ENCODE assay signal across 23 cellular contexts in genomic region chr17:72308744-72309395, GRCh38.
A peak's percentile ranks its signal among the peaks of the same experiment; 100 is the strongest.
DNase-seq lines count a peak whose midpoint lies in the region; ATAC-seq and TF ChIP-seq lines count a peak whose summit lies in the region.
"Had no signal": no experiment of that assay in that cellular context is flagged by ENCODE, and none has a peak within 500 bp of the region (broad histone marks: within the 10 kb centered on the region; RNA-seq: fewer than 3 reads in every experiment).

No MANE protein-coding gene starts in this region.

- H3K36me3 Mint-ChIP-seq in activated naive CD8-positive, alpha-beta T cell treated with anti-CD3 and anti-CD28 coated beads, Interleukin-2, amount 50 U/mL, for 24 hours (ENCODE audit: low read depth), result no peaks in the 10 kb centered on the region
- H3K36me3 Mint-ChIP-seq: activated naive CD4-positive, alpha-beta T cell treated with anti-CD3 and anti-CD28 coated beads, Interleukin-2, amount 50 U/mL, for 72 hours; neural progenitor cell had no signal

- 0 out of 2 replicates have a peak, but pooled peaks cover 1% of the 10 kb centered on the region for H3K9me3 ChIP-seq in SJSA1 (replicated peaks)
- H3K9me3 ChIP-seq: ascending aorta, heart left ventricle, Peyer's patch, prostate gland had no signal

- no peaks in the 10 kb centered on the region for H3K27me3 ChIP-seq in SJSA1 (replicated peaks)
- H3K27me3 ChIP-seq in foreskin keratinocyte, result peaks cover 38% of the 10 kb centered on the region
- H3K27me3 ChIP-seq: ascending aorta, neural progenitor cell, Peyer's patch had no signal

- no peak overlapping the region for H3K27ac Mint-ChIP-seq in activated naive CD8-positive, alpha-beta T cell treated with anti-CD3 and anti-CD28 coated beads, Interleukin-2, amount 50 U/mL, for 24 hours
- H3K27ac Mint-ChIP-seq: activated CD4-positive, alpha-beta T cell treated with anti-CD3 and anti-CD28 coated beads for 36 hours; activated CD8-positive, alpha-beta T cell treated with anti-CD3 and anti-CD28 coated beads, Interleukin-2, amount 10 ng/mL, durations not matched to agents 7 days and 5 days; activated naive CD4-positive, alpha-beta T cell treated with anti-CD3 and anti-CD28 coated beads, Interleukin-2, amount 50 U/mL, for 72 hours had no signal

- TF ChIP-seq CTCF in foreskin keratinocyte (conservative IDR thresholded peaks at IDR 0.05), result no peak

- ATAC-seq in GM18502 (IDR thresholded peaks at IDR 0.05; ENCODE audit: poor library complexity, unreplicated experiment) (peak; percentile 50), HG03354 (IDR thresholded peaks at IDR 0.05; ENCODE audit: poor library complexity, severe bottlenecking, unreplicated experiment) (peak; percentile 43), HG02678 (IDR thresholded peaks at IDR 0.05; ENCODE audit: unreplicated experiment) (no peak), foreskin keratinocyte (no peak)
- no peak for ATAC-seq in activated naive CD8-positive, alpha-beta T cell treated with anti-CD3 and anti-CD28 coated beads, Interleukin-2, amount 50 U/mL, for 24 hours
- ATAC-seq: activated CD4-positive, alpha-beta T cell treated with anti-CD3 and anti-CD28 coated beads for 36 hours; activated CD8-positive, alpha-beta T cell treated with anti-CD3 and anti-CD28 coated beads, Interleukin-2, amount 10 ng/mL, durations not matched to agents 7 days and 5 days; activated naive CD4-positive, alpha-beta T cell treated with anti-CD3 and anti-CD28 coated beads, Interleukin-2, amount 50 U/mL, for 72 hours; heart left ventricle had no signal

- H3K4me3 Mint-ChIP-seq in activated naive CD8-positive, alpha-beta T cell treated with anti-CD3 and anti-CD28 coated beads, Interleukin-2, amount 50 U/mL, for 24 hours, result no peak overlapping the region
- H3K4me3 Mint-ChIP-seq: activated CD4-positive, alpha-beta T cell treated with anti-CD3 and anti-CD28 coated beads for 36 hours; activated CD8-positive, alpha-beta T cell treated with anti-CD3 and anti-CD28 coated beads, Interleukin-2, amount 10 ng/mL, durations not matched to agents 7 days and 5 days; neural progenitor cell had no signal

- no peak overlapping the region for H3K4me3 ChIP-seq in SJSA1
- H3K4me3 ChIP-seq: ascending aorta, coronary artery, heart left ventricle, neural progenitor cell, Peyer's patch, prostate gland had no signal

- no peaks in the 10 kb centered on the region for H3K4me1 Mint-ChIP-seq in activated naive CD8-positive, alpha-beta T cell treated with anti-CD3 and anti-CD28 coated beads, Interleukin-2, amount 50 U/mL, for 24 hours
- H3K4me1 Mint-ChIP-seq: activated CD4-positive, alpha-beta T cell treated with anti-CD3 and anti-CD28 coated beads for 36 hours had no signal

- H3K4me1 ChIP-seq in SJSA1 (replicated peaks) (peaks cover 34% of the 10 kb centered on the region), foreskin keratinocyte (no peaks in the 10 kb centered on the region)
- H3K4me1 ChIP-seq: ascending aorta, heart left ventricle, prostate gland had no signal

- H3K27ac ChIP-seq in SJSA1, result no peak overlapping the region
- no peak overlapping the region for H3K27ac ChIP-seq in foreskin keratinocyte
- H3K27ac ChIP-seq: ascending aorta, coronary artery, heart left ventricle, neural progenitor cell, Peyer's patch, prostate gland had no signal

- H3K36me3 ChIP-seq in SJSA1, result no peaks in the 10 kb centered on the region
- H3K36me3 ChIP-seq: ascending aorta, heart left ventricle, neural progenitor cell, Peyer's patch, prostate gland had no signal

- peaks cover 2% of the 10 kb centered on the region for H3K27me3 Mint-ChIP-seq in activated naive CD8-positive, alpha-beta T cell treated with anti-CD3 and anti-CD28 coated beads, Interleukin-2, amount 50 U/mL, for 24 hours

- no peaks in the 10 kb centered on the region for H3K9me3 Mint-ChIP-seq in activated naive CD8-positive, alpha-beta T cell treated with anti-CD3 and anti-CD28 coated beads, Interleukin-2, amount 50 U/mL, for 24 hours
- H3K9me3 Mint-ChIP-seq: activated naive CD4-positive, alpha-beta T cell treated with anti-CD3 and anti-CD28 coated beads, Interleukin-2, amount 50 U/mL, for 72 hours; neural progenitor cell had no signal

- DNase-seq in DMS153 (lab: John Stamatoyannopoulos, UW) (peak; percentile 54), SJSA1 (ENCODE audit: low read depth in 1 of 2, low spot score in 2 of 2) (peak; percentile 49 to 57), foreskin keratinocyte (no peak)
- no peak for DNase-seq in stimulated activated CD4-positive, alpha-beta T cell treated with anti-CD3 and anti-CD28 coated beads, Interleukin-2, amount 100 ng/mL, for 24 hours
- DNase-seq in activated naive CD8-positive, alpha-beta T cell treated with anti-CD3 and anti-CD28 coated beads, Interleukin-2, amount 50 U/mL, for 24 hours, result no peak
- DNase-seq: ACHN; activated CD4-positive, alpha-beta T cell treated with anti-CD3 and anti-CD28 coated beads for 36 hours; activated CD8-positive, alpha-beta T cell treated with anti-CD3 and anti-CD28 coated beads, Interleukin-2, amount 10 ng/mL, durations not matched to agents 7 days and 5 days; HCEC 1CT; heart left ventricle; NCI-H1092 treated with DMSO at 0.1 percent for 48 hours; NCI-H1930; Peyer's patch; SHP77 treated with DMSO at 0.1 percent for 48 hours; stimulated activated naive CD4-positive, alpha-beta T cell had no signal

Comparison
In these comparisons a context has a peak if more than half of its experiments do, and no peak if none do; other contexts are left out.
1. DNase-seq: peak in DMS153 (single experiment) and SJSA1 (2 of 2); none in stimulated activated CD4-positive, alpha-beta T cell treated with anti-CD3 and anti-CD28 coated beads, Interleukin-2, amount 100 ng/mL, for 24 hours (0 of 2), foreskin keratinocyte (0 of 2) and activated naive CD8-positive, alpha-beta T cell treated with anti-CD3 and anti-CD28 coated beads, Interleukin-2, amount 50 U/mL, for 24 hours (single experiment).
2. ATAC-seq: peak in GM18502 (single experiment) and HG03354 (single experiment); none in HG02678 (single experiment), foreskin keratinocyte (single experiment) and activated naive CD8-positive, alpha-beta T cell treated with anti-CD3 and anti-CD28 coated beads, Interleukin-2, amount 50 U/mL, for 24 hours (single experiment).